ENCODE assay signal across 7 cellular contexts in genomic region chr7:106176414-106177294, GRCh38.
DNase-seq lines count a peak whose midpoint lies in the region; ATAC-seq and TF ChIP-seq lines count a peak whose summit lies in the region.

No MANE protein-coding gene starts in this region.

- H3K9me3 ChIP-seq in effector memory CD4-positive, alpha-beta T cell (ENCODE audit: control insufficient read depth, low read length), result no peaks in the 10 kb centered on the region

- H3K4me1 ChIP-seq in effector memory CD4-positive, alpha-beta T cell (ENCODE audit: control insufficient read depth, insufficient read depth, low read length, poor library complexity, severe bottlenecking), result no peaks in the 10 kb centered on the region

- no peaks in the 10 kb centered on the region for H3K9me3 Mint-ChIP-seq in activated CD8-positive, alpha-beta T cell treated with anti-CD3 and anti-CD28 coated beads for 36 hours

- POLR2A ChIA-PET in activated CD8-positive, alpha-beta T cell treated with anti-CD3 and anti-CD28 coated beads for 36 hours (lab: Charles Lee), result interaction anchor here (0.6 to 1.3 kb wide), 4 partner anchors 67 to 286 kb away, joined by 3 read pairs; no protein-coding TSS in a partner anchor

- peaks cover 7% of the 10 kb centered on the region for H3K4me1 Mint-ChIP-seq in activated CD8-positive, alpha-beta T cell treated with anti-CD3 and anti-CD28 coated beads for 36 hours (ENCODE audit: low read depth)

- ATAC-seq in HG03103 (IDR thresholded peaks at IDR 0.05; ENCODE audit: low read depth, unreplicated experiment), result peak; percentile 77
- peak; percentile 95 for ATAC-seq in activated CD8-positive, alpha-beta T cell treated with anti-CD3 and anti-CD28 coated beads for 36 hours

- no peak overlapping the region for H3K27ac ChIP-seq in effector memory CD4-positive, alpha-beta T cell (ENCODE audit: insufficient read depth, low read length, poor library complexity, severe bottlenecking)

- no peak overlapping the region for H3K4me3 ChIP-seq in effector memory CD4-positive, alpha-beta T cell (ENCODE audit: insufficient read depth, low read depth, low read length, poor library complexity, severe bottlenecking)

- CTCF ChIA-PET in activated CD8-positive, alpha-beta T cell treated with anti-CD3 and anti-CD28 coated beads for 36 hours (lab: Charles Lee), result interaction anchor here (0.5 to 7.6 kb wide), 82 partner anchors 8 to 976 kb away, joined by 3 to 73 read pairs (median 4); partner anchors contain the start of genes CCDC71L and NAMPT

- no peaks in the 10 kb centered on the region for H3K36me3 Mint-ChIP-seq in activated CD8-positive, alpha-beta T cell treated with anti-CD3 and anti-CD28 coated beads for 36 hours (ENCODE audit: low read depth)

- intact Hi-C loops in activated CD8-positive, alpha-beta T cell treated with anti-CD3 and anti-CD28 coated beads for 36 hours (cut with micrococcal nuclease), result loop anchor here (2.0 to 10.0 kb wide), 5 partner anchors 171 to 561 kb away; no protein-coding TSS in a partner anchor

- peak; percentile 63 for DNase-seq in NCI-H526 treated with DMSO at 0.1 percent for 48 hours (lab: John Stamatoyannopoulos, UW)
- DNase-seq in activated CD8-positive, alpha-beta T cell treated with anti-CD3 and anti-CD28 coated beads for 36 hours, result peak; percentile 82
- DNase-seq in effector memory CD4-positive, alpha-beta T cell, result peak; percentile 22 to 49 (median 38)
- DNase-seq in mesenteric fat pad (ENCODE audit: low spot score), result peak; percentile 95
- DNase-seq in stimulated activated CD8-positive, alpha-beta memory T cell treated with anti-CD3 and anti-CD28 coated beads, Interleukin-15, amount 100 ng/mL, for 4 hours (ENCODE audit: low read depth in 2 of 2), result peak; percentile 35 to 39

- no peak overlapping the region for H3K27ac Mint-ChIP-seq in activated CD8-positive, alpha-beta T cell treated with anti-CD3 and anti-CD28 coated beads for 36 hours

- no peak overlapping the region for H3K4me3 Mint-ChIP-seq in activated CD8-positive, alpha-beta T cell treated with anti-CD3 and anti-CD28 coated beads for 36 hours

- H3K36me3 ChIP-seq in effector memory CD4-positive, alpha-beta T cell (ENCODE audit: control insufficient read depth, insufficient read depth, low read length), result no peaks in the 10 kb centered on the region

- H3K27me3 ChIP-seq in effector memory CD4-positive, alpha-beta T cell (replicated peaks; ENCODE audit: control insufficient read depth, insufficient read depth, low read length, poor library complexity, severe bottlenecking), result no peaks in the 10 kb centered on the region

- peaks cover 13% of the 10 kb centered on the region for H3K27me3 Mint-ChIP-seq in activated CD8-positive, alpha-beta T cell treated with anti-CD3 and anti-CD28 coated beads for 36 hours

- TF ChIP-seq CTCF in GM12874 (IDR thresholded peaks at IDR 0.05; ENCODE audit: insufficient read depth, low read depth, low read length), result peak; percentile 98
- peak; percentile 94 for TF ChIP-seq CTCF in activated CD8-positive, alpha-beta T cell treated with anti-CD3 and anti-CD28 coated beads for 36 hours (IDR thresholded peaks at IDR 0.05)

Comparison
In these comparisons a context has a peak if more than half of its experiments do, and no peak if none do; other contexts are left out.
1. DNase-seq: peak in every context shown above with its lines; median percentile 95 in mesenteric fat pad; 82 in activated CD8-positive, alpha-beta T cell treated with anti-CD3 and anti-CD28 coated beads for 36 hours; 63 in NCI-H526 treated with DMSO at 0.1 percent for 48 hours; 38 in effector memory CD4-positive, alpha-beta T cell; 37 in stimulated activated CD8-positive, alpha-beta memory T cell treated with anti-CD3 and anti-CD28 coated beads, Interleukin-15, amount 100 ng/mL, for 4 hours.